In genomic region chr19:22792863-22793262, GRCh38 we compare ENCODE assay signal across 1 cellular context. TPM values are rescaled to one million over a fixed set of nuclear protein-coding genes. Genes with fewer than 3 reads are reported as not detected.
"Had no signal": no experiment of that assay in that cellular context is flagged by ENCODE, and none has a peak within 500 bp of the region (broad histone marks: within the 10 kb centered on the region; RNA-seq: fewer than 3 reads in every experiment).

No MANE protein-coding gene starts in this region.

RNA-seq across cellular contexts. Expression of gene ZNF99, which starts 8.9 kb away (rescaled TPM):
- total RNA-seq: GM12878 had no signal
- polyA plus RNA-seq: GM12878 had no signal

RNA-seq across cellular contexts. Expression of gene ZNF723, which starts 39.2 kb away (rescaled TPM):
- total RNA-seq: GM12878 had no signal
- polyA plus RNA-seq: GM12878 had no signal
